Comparison of ENCODE assay signal across 17 cellular contexts in genomic region chr3:128813003-128813564, GRCh38.
A peak's percentile ranks its signal among the peaks of the same experiment; 100 is the strongest.
DNase-seq lines count a peak whose midpoint lies in the region; ATAC-seq and TF ChIP-seq lines count a peak whose summit lies in the region.
"Had no signal": no experiment of that assay in that cellular context is flagged by ENCODE, and none has a peak within 500 bp of the region (broad histone marks: within the 10 kb centered on the region; RNA-seq: fewer than 3 reads in every experiment).

No MANE protein-coding gene starts in this region.

- no peaks in the 10 kb centered on the region for H3K9me3 Mint-ChIP-seq in activated CD8-positive, alpha-beta T cell treated with anti-CD3 and anti-CD28 coated beads for 36 hours
- H3K9me3 Mint-ChIP-seq in activated CD8-positive, alpha-beta T cell treated with anti-CD3 and anti-CD28 coated beads, Interleukin-2, amount 10 ng/mL, durations not matched to agents 7 days and 5 days (ENCODE audit: insufficient read depth), result no peaks in the 10 kb centered on the region
- H3K9me3 Mint-ChIP-seq: activated CD4-positive, alpha-beta T cell treated with anti-CD3 and anti-CD28 coated beads, Interleukin-2, amount 10 ng/mL, durations not matched to agents 7 days and 5 days; activated T-helper 17 cell treated with anti-CD3 and anti-CD28 coated beads, Interleukin-2, amount 50 U/mL, for 72 hours; naive thymus-derived CD4-positive, alpha-beta T cell had no signal

- POLR2A ChIA-PET in activated CD8-positive, alpha-beta T cell treated with anti-CD3 and anti-CD28 coated beads for 36 hours (lab: Charles Lee), result interaction anchor here (0.8 to 1.6 kb wide), 3 partner anchors 9 to 32 kb away, joined by 3 read pairs; no protein-coding TSS in a partner anchor
- POLR2A ChIA-PET in activated CD8-positive, alpha-beta T cell treated with anti-CD3 and anti-CD28 coated beads, Interleukin-2, amount 10 ng/mL, durations not matched to agents 7 days and 5 days (lab: Charles Lee), result interaction anchor here (0.7 to 1.1 kb wide), 2 partner anchors 10 to 182 kb away, joined by 3 read pairs; no protein-coding TSS in a partner anchor
- POLR2A ChIA-PET in RWPE1 (lab: Yijun Ruan, JAX; ENCODE audit: low non-redundant PET), result no interaction called here

- no peak for ATAC-seq in activated CD8-positive, alpha-beta T cell treated with anti-CD3 and anti-CD28 coated beads for 36 hours
- no peak for ATAC-seq in activated CD8-positive, alpha-beta T cell treated with anti-CD3 and anti-CD28 coated beads, Interleukin-2, amount 10 ng/mL, durations not matched to agents 7 days and 5 days
- ATAC-seq: activated T-helper 17 cell treated with anti-CD3 and anti-CD28 coated beads, Interleukin-2, amount 50 U/mL, for 72 hours; naive thymus-derived CD4-positive, alpha-beta T cell had no signal

- H3K27ac Mint-ChIP-seq in activated CD8-positive, alpha-beta T cell treated with anti-CD3 and anti-CD28 coated beads for 36 hours, result peak overlapping the region; percentile 1
- H3K27ac Mint-ChIP-seq in activated CD8-positive, alpha-beta T cell treated with anti-CD3 and anti-CD28 coated beads, Interleukin-2, amount 10 ng/mL, durations not matched to agents 7 days and 5 days, result no peak overlapping the region
- H3K27ac Mint-ChIP-seq: activated T-helper 17 cell treated with anti-CD3 and anti-CD28 coated beads, Interleukin-2, amount 50 U/mL, for 72 hours had no signal

- H3K36me3 Mint-ChIP-seq in activated CD8-positive, alpha-beta T cell treated with anti-CD3 and anti-CD28 coated beads for 36 hours (ENCODE audit: low read depth), result peaks cover 67% of the 10 kb centered on the region
- H3K36me3 Mint-ChIP-seq in activated CD8-positive, alpha-beta T cell treated with anti-CD3 and anti-CD28 coated beads, Interleukin-2, amount 10 ng/mL, durations not matched to agents 7 days and 5 days (ENCODE audit: low read depth), result peaks cover 71% of the 10 kb centered on the region

- H3K4me3 ChIP-seq in right atrium auricular region (no peak overlapping the region), stomach smooth muscle (ENCODE audit: low read length in 2 of 2) (no peak overlapping the region)
- H3K4me3 ChIP-seq: prostate gland, tibial artery had no signal

- H3K27ac ChIP-seq in RWPE1 (0 out of 2 replicates have a peak overlapping the region, but pooled peaks have one; percentile 2), right atrium auricular region (peak overlapping the region; percentile 87 to 93), stomach smooth muscle (ENCODE audit: low read length) (peak overlapping the region; percentile 11)
- H3K27ac ChIP-seq: prostate gland, tibial artery had no signal

- H3K27me3 ChIP-seq in right atrium auricular region, result no peaks in the 10 kb centered on the region
- no peaks in the 10 kb centered on the region for H3K27me3 ChIP-seq in stomach smooth muscle (ENCODE audit: control insufficient read depth in 1 of 2, insufficient read depth in 2 of 2, low read length in 2 of 2)
- H3K27me3 ChIP-seq: tibial artery had no signal

- H3K27me3 Mint-ChIP-seq in activated CD8-positive, alpha-beta T cell treated with anti-CD3 and anti-CD28 coated beads for 36 hours, result no peaks in the 10 kb centered on the region
- H3K27me3 Mint-ChIP-seq in activated CD8-positive, alpha-beta T cell treated with anti-CD3 and anti-CD28 coated beads, Interleukin-2, amount 10 ng/mL, durations not matched to agents 7 days and 5 days (ENCODE audit: low read depth), result no peaks in the 10 kb centered on the region
- H3K27me3 Mint-ChIP-seq: activated CD4-positive, alpha-beta T cell treated with anti-CD3 and anti-CD28 coated beads, Interleukin-2, amount 10 ng/mL, durations not matched to agents 7 days and 5 days; activated T-helper 17 cell treated with anti-CD3 and anti-CD28 coated beads, Interleukin-2, amount 50 U/mL, for 72 hours; naive thymus-derived CD4-positive, alpha-beta T cell had no signal

- no peak overlapping the region for H3K4me3 Mint-ChIP-seq in activated CD8-positive, alpha-beta T cell treated with anti-CD3 and anti-CD28 coated beads for 36 hours
- no peak overlapping the region for H3K4me3 Mint-ChIP-seq in activated CD8-positive, alpha-beta T cell treated with anti-CD3 and anti-CD28 coated beads, Interleukin-2, amount 10 ng/mL, durations not matched to agents 7 days and 5 days
- H3K4me3 Mint-ChIP-seq: activated CD4-positive, alpha-beta T cell treated with anti-CD3 and anti-CD28 coated beads, Interleukin-2, amount 10 ng/mL, durations not matched to agents 7 days and 5 days; activated T-helper 17 cell treated with anti-CD3 and anti-CD28 coated beads, Interleukin-2, amount 50 U/mL, for 72 hours; naive thymus-derived CD4-positive, alpha-beta T cell had no signal

- H3K36me3 ChIP-seq in right atrium auricular region (peaks cover 35% of the 10 kb centered on the region), stomach smooth muscle (ENCODE audit: control insufficient read depth in 2 of 2, insufficient read depth in 2 of 2, low read length in 2 of 2) (peaks cover 22 to 41% of the 10 kb centered on the region in 2 donors)
- H3K36me3 ChIP-seq: prostate gland had no signal

- CTCF ChIA-PET in activated CD8-positive, alpha-beta T cell treated with anti-CD3 and anti-CD28 coated beads for 36 hours (lab: Charles Lee), result interaction anchor here (0.8 to 2.3 kb wide), 4 partner anchors 9 to 195 kb away, joined by 4 to 5 read pairs (median 4); no protein-coding TSS in a partner anchor
- CTCF ChIA-PET in activated CD8-positive, alpha-beta T cell treated with anti-CD3 and anti-CD28 coated beads, Interleukin-2, amount 10 ng/mL, durations not matched to agents 7 days and 5 days (lab: Charles Lee), result interaction anchor here (1.4 to 1.8 kb wide), 2 partner anchors 14 to 132 kb away, joined by 4 to 5 read pairs; no protein-coding TSS in a partner anchor
- CTCF ChIA-PET in RWPE1 (lab: Yijun Ruan, JAX), result no interaction called here

- H3K4me1 Mint-ChIP-seq in activated CD8-positive, alpha-beta T cell treated with anti-CD3 and anti-CD28 coated beads for 36 hours (ENCODE audit: low read depth), result peaks cover 20% of the 10 kb centered on the region
- no peaks in the 10 kb centered on the region for H3K4me1 Mint-ChIP-seq in activated CD8-positive, alpha-beta T cell treated with anti-CD3 and anti-CD28 coated beads, Interleukin-2, amount 10 ng/mL, durations not matched to agents 7 days and 5 days (ENCODE audit: low read depth)
- H3K4me1 Mint-ChIP-seq: activated T-helper 17 cell treated with anti-CD3 and anti-CD28 coated beads, Interleukin-2, amount 50 U/mL, for 72 hours had no signal

- no peak overlapping the region for H3K9ac ChIP-seq in stomach smooth muscle (ENCODE audit: low read length in 2 of 2)

- intact Hi-C loops in activated CD8-positive, alpha-beta T cell treated with anti-CD3 and anti-CD28 coated beads for 36 hours (cut with micrococcal nuclease), result no loop called here

- no peak for DNase-seq in activated CD8-positive, alpha-beta T cell treated with anti-CD3 and anti-CD28 coated beads for 36 hours
- no peak for DNase-seq in activated CD8-positive, alpha-beta T cell treated with anti-CD3 and anti-CD28 coated beads, Interleukin-2, amount 10 ng/mL, durations not matched to agents 7 days and 5 days
- DNase-seq in RWPE1 (ENCODE audit: low spot score) (no peak), right atrium auricular region (ENCODE audit: low spot score) (no peak), NCI-H1105 (lab: John Stamatoyannopoulos, UW) (no peak), germinal center (ENCODE audit: low spot score) (no peak)
- no peak for DNase-seq in stimulated activated naive CD4-positive, alpha-beta T cell (lab: John Stamatoyannopoulos, UW)
- DNase-seq: activated CD4-positive, alpha-beta T cell treated with anti-CD3 and anti-CD28 coated beads, Interleukin-2, amount 10 ng/mL, durations not matched to agents 7 days and 5 days; naive thymus-derived CD4-positive, alpha-beta T cell; NCI-H1694 treated with DMSO at 0.1 percent for 48 hours; NCI-H345; SHP77 treated with DMSO at 0.1 percent for 48 hours; T1000 had no signal

- H3K4me1 ChIP-seq in right atrium auricular region (peaks cover 0 to 64% of the 10 kb centered on the region in 2 donors), stomach smooth muscle (ENCODE audit: control insufficient read depth, insufficient read depth, low read length) (peaks cover 11% of the 10 kb centered on the region)
- H3K4me1 ChIP-seq: prostate gland had no signal

- no peaks in the 10 kb centered on the region for H3K9me3 ChIP-seq in right atrium auricular region
- H3K9me3 ChIP-seq in stomach smooth muscle (ENCODE audit: control insufficient read depth in 2 of 2, low read length in 2 of 2), result no peaks in the 10 kb centered on the region
- H3K9me3 ChIP-seq: prostate gland, tibial artery had no signal

- TF ChIP-seq CTCF in activated CD8-positive, alpha-beta T cell treated with anti-CD3 and anti-CD28 coated beads for 36 hours (IDR thresholded peaks at IDR 0.05), result no peak
- TF ChIP-seq CTCF in RWPE1 (conservative IDR thresholded peaks at IDR 0.05; ENCODE audit: low read depth), result no peak
- TF ChIP-seq CTCF in right atrium auricular region (IDR thresholded peaks at IDR 0.05), result no peak

Comparison
In these comparisons a context has a peak if more than half of its experiments do, and no peak if none do; other contexts are left out.
1. H3K27ac ChIP-seq: peak in every context shown above with its lines; median percentile 90 in right atrium auricular region; 11 in stomach smooth muscle; 2 in RWPE1.